In genomic region chr5:61167382-61167781, GRCh38 we compare ENCODE assay signal across 10 cellular contexts. TPM values are rescaled to one million over a fixed set of nuclear protein-coding genes. Genes with fewer than 3 reads are reported as not detected.
DNase-seq lines count a peak whose midpoint lies in the region; ATAC-seq and TF ChIP-seq lines count a peak whose summit lies in the region.
"Had no signal": no experiment of that assay in that cellular context is flagged by ENCODE, and none has a peak within 500 bp of the region (broad histone marks: within the 10 kb centered on the region; RNA-seq: fewer than 3 reads in every experiment).

No MANE protein-coding gene starts in this region.

- DNase-seq in cardiac muscle cell (ENCODE audit: low read depth in 1 of 2, low spot score in 1 of 2) (peak in 1 of 2 donors; percentile 55), Right ventricle myocardium inferior (ENCODE audit: missing footprints) (no peak), PC-9 (peak in 1 of 2 experiments; percentile 11), foreskin fibroblast (peak; percentile 48 to 75), transverse colon (peak; percentile 28)
- DNase-seq in activated naive CD4-positive, alpha-beta T cell treated with anti-CD3 and anti-CD28 coated beads, Interleukin-2, amount 50 U/mL, for 16 hours = no peak
- no peak for DNase-seq in CD4-positive, alpha-beta T cell

- H3K9me3 ChIP-seq in cardiac muscle cell (ENCODE audit: low read depth) = no peaks in the 10 kb centered on the region
- H3K9me3 ChIP-seq in PC-9 (ENCODE audit: insufficient read depth, low read depth) = no peaks in the 10 kb centered on the region
- no peaks in the 10 kb centered on the region for H3K9me3 ChIP-seq in transverse colon
- H3K9me3 ChIP-seq in CD4-positive, alpha-beta T cell (ENCODE audit: control insufficient read depth, low read length) = no peaks in the 10 kb centered on the region
- H3K9me3 ChIP-seq: gastroesophageal sphincter had no signal

- H3K27ac Mint-ChIP-seq in CD4-positive, alpha-beta T cell = no peak overlapping the region

- H3K4me1 ChIP-seq in cardiac muscle cell (ENCODE audit: low read depth) = peaks cover 4% of the 10 kb centered on the region
- H3K4me1 ChIP-seq in PC-9 (replicated peaks; ENCODE audit: insufficient read depth) = peaks cover 13% of the 10 kb centered on the region
- peaks cover 0 to 14% (median 7%) of the 10 kb centered on the region in 4 donors for H3K4me1 ChIP-seq in transverse colon

- in situ Hi-C loops in transverse colon (cut with MboI; ENCODE audit: low pct_ligation_motif_present in 1 of 4, low pct_unique_long_range_greater_than_20kb in 1 of 4, low sequenced_read_pairs in 3 of 4) = loop anchor here in 3 of 4 donors (10.0 to 25.0 kb wide), 3 partner anchors 157 to 495 kb away; partner anchors contain the start of gene ZSWIM6 (in 1 of the 3)

- no peak for TF ChIP-seq EP300 in transverse colon (IDR thresholded peaks at IDR 0.05; ENCODE audit: low read depth)

- H3K9me2 ChIP-seq in PC-9 (ENCODE audit: insufficient read depth) = no peaks in the 10 kb centered on the region

- no peak for TF ChIP-seq POLR2A in transverse colon (IDR thresholded peaks at IDR 0.05)

- no peak for ATAC-seq in Right ventricle myocardium inferior
- ATAC-seq in CD4-positive, alpha-beta T cell (ENCODE audit: poor library complexity) = no peak
- ATAC-seq in GM21529 (IDR thresholded peaks at IDR 0.05; ENCODE audit: unreplicated experiment) = no peak
- ATAC-seq: gastroesophageal sphincter had no signal

- H3K27me3 ChIP-seq in cardiac muscle cell = no peaks in the 10 kb centered on the region
- H3K27me3 ChIP-seq in PC-9 (ENCODE audit: insufficient read depth, low read depth) = no peaks in the 10 kb centered on the region
- no peaks in the 10 kb centered on the region for H3K27me3 ChIP-seq in transverse colon
- H3K27me3 ChIP-seq in CD4-positive, alpha-beta T cell (ENCODE audit: control insufficient read depth, insufficient read depth, low read length) = no peaks in the 10 kb centered on the region
- H3K27me3 ChIP-seq: gastroesophageal sphincter had no signal

- H4K20me1 ChIP-seq in PC-9 (ENCODE audit: insufficient read depth) = no peaks in the 10 kb centered on the region

- H3K4me3 ChIP-seq in cardiac muscle cell (no peak overlapping the region), PC-9 (no peak overlapping the region), foreskin fibroblast (ENCODE audit: low read depth in 1 of 2, low read length in 2 of 2) (no peak overlapping the region), transverse colon (no peak overlapping the region)
- H3K4me3 ChIP-seq: gastroesophageal sphincter, SK-N-MC had no signal

- peaks cover 10% of the 10 kb centered on the region for H3K36me3 Mint-ChIP-seq in CD4-positive, alpha-beta T cell (ENCODE audit: low read depth)

- H3K4me2 ChIP-seq in PC-9 = no peak overlapping the region

- H3K4me1 Mint-ChIP-seq in CD4-positive, alpha-beta T cell (ENCODE audit: low read depth) = peaks cover 13% of the 10 kb centered on the region

- WGBS in transverse colon (ENCODE audit: low coverage in 1 of 2), 2 donors = 54 to 56% methylated on average over 3 to 4 of the region's 4 CpGs

- intact Hi-C loops in Right ventricle myocardium inferior (cut with DNase I) (loop anchor here (10.0 kb wide), 3 partner anchors 223 to 767 kb away; partner anchors contain the start of genes ERCC8 and NDUFAF2), PC-9 (cut with micrococcal nuclease; ENCODE audit: unreplicated experiment) (loop anchor here (1.0 to 10.0 kb wide), 7 partner anchors 87 to 767 kb away; no protein-coding TSS in a partner anchor), transverse colon (cut with DNase I; ENCODE audit: low total_unique reads) (loop anchor here (10.0 kb wide), 1 partner anchor 487 kb away; no protein-coding TSS in a partner anchor)
- intact Hi-C loops in CD4-positive, alpha-beta T cell (cut with DNase I, micrococcal nuclease) = loop anchor here in 1 of 2 experiments (5.0 to 10.0 kb wide), 2 partner anchors 463 to 490 kb away; partner anchors contain the start of gene DEPDC1B

- no peaks in the 10 kb centered on the region for H3F3A ChIP-seq in PC-9 (ENCODE audit: insufficient read depth, low read depth)

- peak; percentile 42 for TF ChIP-seq CTCF in cardiac muscle cell (IDR thresholded peaks at IDR 0.05; ENCODE audit: low read depth, low read length)
- peak; percentile 67 for TF ChIP-seq CTCF in PC-9 (conservative IDR thresholded peaks at IDR 0.05)
- TF ChIP-seq CTCF in foreskin fibroblast (IDR thresholded peaks at IDR 0.05; ENCODE audit: low read depth, low read length) = peak; percentile 35
- TF ChIP-seq CTCF in transverse colon (IDR thresholded peaks at IDR 0.05) = peak in 4 of 5 experiments; percentile 25 to 39 (median 32)
- no peak for TF ChIP-seq CTCF in CD4-positive, alpha-beta T cell (IDR thresholded peaks at IDR 0.05)

- H3K9me3 Mint-ChIP-seq in CD4-positive, alpha-beta T cell = no peaks in the 10 kb centered on the region

- no peak overlapping the region for H3K4me3 Mint-ChIP-seq in CD4-positive, alpha-beta T cell

- no TSS peak for BruUV-seq in PC-9 (replicated peaks; lab: Mats Ljungman, UMichigan)

- H3K36me3 ChIP-seq in cardiac muscle cell (no peaks in the 10 kb centered on the region), PC-9 (ENCODE audit: low read depth) (no peaks in the 10 kb centered on the region), transverse colon (no peaks in the 10 kb centered on the region)
- H3K36me3 ChIP-seq: gastroesophageal sphincter had no signal

- CTCF ChIA-PET in PC-9 (lab: Charles Lee) = no interaction called here
- CTCF ChIA-PET in CD4-positive, alpha-beta T cell (lab: Charles Lee) = no interaction called here

- no peaks in the 10 kb centered on the region for H3K27me3 Mint-ChIP-seq in CD4-positive, alpha-beta T cell

- no peak overlapping the region for H3K27ac ChIP-seq in cardiac muscle cell
- H3K27ac ChIP-seq in PC-9 = no peak overlapping the region
- no peak overlapping the region for H3K27ac ChIP-seq in transverse colon
- no peak overlapping the region for H3K27ac ChIP-seq in CD4-positive, alpha-beta T cell (ENCODE audit: low read depth, low read length)
- H3K27ac ChIP-seq: gastroesophageal sphincter, SK-N-MC had no signal

- peaks cover 20% of the 10 kb centered on the region for H3K79me2 ChIP-seq in PC-9 (ENCODE audit: low read depth)

- POLR2A ChIA-PET in PC-9 (lab: Charles Lee; ENCODE audit: unreplicated experiment) = no interaction called here
- POLR2A ChIA-PET in CD4-positive, alpha-beta T cell (lab: Charles Lee) = no interaction called here

- no peak overlapping the region for H2AFZ ChIP-seq in PC-9

RNA-seq across cellular contexts. Expression of gene SMIM15, which starts 5.1 kb away (rescaled TPM):
- total RNA-seq in cardiac muscle cell = 34.3 and 36.0 TPM in 2 replicates
- 32.8 and 42.0 TPM in 2 replicates for polyA plus RNA-seq in cardiac muscle cell
- total RNA-seq in Right ventricle myocardium inferior = 24.1 TPM
- 50.6 and 58.2 TPM in 2 replicates for total RNA-seq in PC-9 (2021)
- 10 to 100 TPM in 3 of 4 donors, 1 to 10 TPM in 1; 6.6 to 56.9 (median 30.9) TPM for total RNA-seq in transverse colon
- total RNA-seq in CD4-positive, alpha-beta T cell = 10 to 100 TPM; 16.5 to 18.2 TPM

Comparison
In these comparisons a context has a peak if more than half of its experiments do, and no peak if none do; other contexts are left out.
1. DNase-seq: peak in foreskin fibroblast (2 of 2) and transverse colon (single experiment); none in Right ventricle myocardium inferior (single experiment), activated naive CD4-positive, alpha-beta T cell treated with anti-CD3 and anti-CD28 coated beads, Interleukin-2, amount 50 U/mL, for 16 hours (single experiment) and CD4-positive, alpha-beta T cell (0 of 10).